27 cellular contexts compared by ENCODE assay signal in genomic region chr6:119603501-119603900, GRCh38.
"Had no signal": no experiment of that assay in that cellular context is flagged by ENCODE, and none has a peak within 500 bp of the region (broad histone marks: within the 10 kb centered on the region; RNA-seq: fewer than 3 reads in every experiment).

No MANE protein-coding gene starts in this region.

- H3K27ac Mint-ChIP-seq: activated CD4-positive, alpha-beta memory T cell treated with anti-CD3 and anti-CD28 coated beads for 36 hours; activated CD4-positive, alpha-beta T cell treated with anti-CD3 and anti-CD28 coated beads, Interleukin-2, amount 10 ng/mL, durations not matched to agents 7 days and 5 days; activated naive CD8-positive, alpha-beta T cell; T-cell had no signal

- H3K27me3 ChIP-seq: brain microvascular endothelial cell, cardiac muscle cell had no signal

- H3K36me3 Mint-ChIP-seq: activated CD4-positive, alpha-beta memory T cell treated with anti-CD3 and anti-CD28 coated beads for 36 hours; activated naive CD8-positive, alpha-beta T cell; T-cell had no signal

- H3K4me1 Mint-ChIP-seq: activated CD4-positive, alpha-beta T cell treated with anti-CD3 and anti-CD28 coated beads, Interleukin-2, amount 10 ng/mL, durations not matched to agents 7 days and 5 days; T-cell had no signal

- H3K27ac ChIP-seq: brain microvascular endothelial cell, cardiac muscle cell, VCaP had no signal

- H3K4me3 ChIP-seq: cardiac muscle cell had no signal

- H3K27me3 Mint-ChIP-seq: activated CD4-positive, alpha-beta memory T cell treated with anti-CD3 and anti-CD28 coated beads for 36 hours; activated CD4-positive, alpha-beta T cell treated with anti-CD3 and anti-CD28 coated beads, Interleukin-2, amount 10 ng/mL, durations not matched to agents 7 days and 5 days; activated naive CD8-positive, alpha-beta T cell; T-cell had no signal

- DNase-seq: activated CD4-positive, alpha-beta memory T cell treated with anti-CD3 and anti-CD28 coated beads for 36 hours; activated CD4-positive, alpha-beta T cell treated with anti-CD3 and anti-CD28 coated beads, Interleukin-2, amount 10 ng/mL, durations not matched to agents 7 days and 5 days; activated CD4-positive, CD25-positive, alpha-beta regulatory T cell; activated CD8-positive, alpha-beta memory T cell treated with anti-CD3 and anti-CD28 coated beads for 24 hours; activated effector memory CD4-positive, alpha-beta T cell treated with anti-CD3 and anti-CD28 coated beads, Interleukin-2, amount 50 U/mL, for 16 hours; activated naive CD4-positive, alpha-beta T cell treated with Interleukin-2 at 50 U/mL for 16 hours; activated T-cell treated with anti-CD3 and anti-CD28 coated beads, Interleukin-2, amount 50 U/mL, for 4 hours; amygdala; brain microvascular endothelial cell; cerebellar nuclear complex; Kasumi-1; KBM-7; NCI-H1048; NCI-H1436; NCI-H1694 treated with DMSO at 0.1 percent for 48 hours; NCI-H2029 treated with DMSO at 0.1 percent for 48 hours; NCI-H345; NCI-H510A; NCI-H526 treated with DMSO at 0.1 percent for 48 hours; NK-92 treated with Interleukin-12 subunit alpha and Interleukin-12 subunit beta, amount 100 ng/mL, for 24 hours; OCI-M1; SHP77 treated with DMSO at 0.1 percent for 48 hours; T-cell had no signal

- ATAC-seq: activated T-cell treated with anti-CD3 and anti-CD28 coated beads, Interleukin-2, amount 50 U/mL, for 4 hours; Panc1; T-cell had no signal

- H3K9me3 Mint-ChIP-seq: activated CD4-positive, alpha-beta memory T cell treated with anti-CD3 and anti-CD28 coated beads for 36 hours; activated CD4-positive, alpha-beta T cell treated with anti-CD3 and anti-CD28 coated beads, Interleukin-2, amount 10 ng/mL, durations not matched to agents 7 days and 5 days; activated T-cell treated with anti-CD3 and anti-CD28 coated beads, Interleukin-2, amount 50 U/mL, for 4 hours; T-cell had no signal

- H3K4me3 Mint-ChIP-seq: activated CD4-positive, alpha-beta memory T cell treated with anti-CD3 and anti-CD28 coated beads for 36 hours; activated CD4-positive, alpha-beta T cell treated with anti-CD3 and anti-CD28 coated beads, Interleukin-2, amount 10 ng/mL, durations not matched to agents 7 days and 5 days; activated naive CD8-positive, alpha-beta T cell; activated T-cell treated with anti-CD3 and anti-CD28 coated beads, Interleukin-2, amount 50 U/mL, for 4 hours; T-cell had no signal

- H3K36me3 ChIP-seq: brain microvascular endothelial cell, cardiac muscle cell had no signal
